8 cellular contexts compared by ENCODE assay signal in the genomic region with DNA sequence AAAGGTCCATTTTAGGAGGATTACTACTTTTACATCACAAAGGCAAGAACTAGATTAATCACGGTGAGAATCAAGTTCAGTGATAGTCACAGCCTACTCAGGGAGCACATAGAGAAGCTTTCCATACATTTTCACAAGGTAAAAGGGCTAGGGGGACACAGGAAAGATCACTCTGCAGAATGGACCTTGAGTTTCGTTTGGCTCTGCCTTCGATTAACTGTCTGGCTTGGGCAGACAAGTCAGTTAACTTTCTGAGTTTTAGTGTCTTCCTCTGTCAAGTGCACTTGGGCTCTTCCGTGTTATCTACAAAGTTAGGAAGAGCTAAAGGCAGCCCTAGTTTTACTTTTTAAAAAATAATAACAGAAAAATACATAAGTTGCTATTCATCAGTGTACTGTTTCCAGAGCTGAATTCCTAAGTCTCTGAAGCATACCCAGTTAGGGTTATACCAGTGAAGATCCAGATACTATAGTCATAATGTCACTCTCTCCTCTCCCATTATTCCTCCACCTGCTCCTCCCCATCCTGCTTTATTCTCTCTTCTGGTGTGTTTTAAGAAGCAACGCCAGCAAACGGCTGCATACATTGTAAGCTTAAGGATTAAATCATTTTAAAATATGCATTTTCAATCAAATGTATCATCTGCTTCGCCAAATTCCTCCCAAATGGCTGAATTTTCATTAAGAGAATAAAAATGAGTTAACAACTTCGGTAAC. TPM values are rescaled to one million over a fixed set of nuclear protein-coding genes. Genes with fewer than 3 reads are reported as not detected.
A peak's percentile ranks its signal among the peaks of the same experiment; 100 is the strongest.
DNase-seq lines count a peak whose midpoint lies in the region; ATAC-seq and TF ChIP-seq lines count a peak whose summit lies in the region.

No MANE protein-coding gene starts in this region.

- peak overlapping the region; percentile 91 to 96 (median 94) for H3K4me3 Mint-ChIP-seq in CD4-positive, CD25-positive, alpha-beta regulatory T cell

- H3K36me3 ChIP-seq in CD4-positive, CD25-positive, alpha-beta regulatory T cell (ENCODE audit: control insufficient read depth, insufficient read depth, low read length), result no peaks in the 10 kb centered on the region
- H3K36me3 ChIP-seq in HUES48 (ENCODE audit: control insufficient read depth, insufficient read depth, low read length) (no peaks in the 10 kb centered on the region), ascending aorta (no peaks in the 10 kb centered on the region), left lung (no peaks in the 10 kb centered on the region), thymus (ENCODE audit: control insufficient read depth, insufficient read depth) (no peaks in the 10 kb centered on the region)

- intact Hi-C loops in ascending aorta (cut with DNase I) (loop anchor here (10.0 kb wide), 1 partner anchor 49 kb away; no protein-coding TSS in a partner anchor), left lung (cut with DNase I) (no loop called here)

- H3K4me1 Mint-ChIP-seq in CD4-positive, CD25-positive, alpha-beta regulatory T cell, result peaks cover 28 to 54% (median 42%) of the 10 kb centered on the region in 4 donors

- peaks cover 13% of the 10 kb centered on the region for H3K27me3 Mint-ChIP-seq in CD4-positive, CD25-positive, alpha-beta regulatory T cell

- peak overlapping the region; percentile 91 to 100 (median 99) for H3K27ac Mint-ChIP-seq in CD4-positive, CD25-positive, alpha-beta regulatory T cell

- H3K4me1 ChIP-seq in CD4-positive, CD25-positive, alpha-beta regulatory T cell (ENCODE audit: control insufficient read depth, insufficient read depth, low read length, poor library complexity, severe bottlenecking), result peaks cover 37% of the 10 kb centered on the region
- H3K4me1 ChIP-seq in HUES48 (ENCODE audit: control insufficient read depth, insufficient read depth, low read length) (peaks cover 43% of the 10 kb centered on the region), ascending aorta (peaks cover 3 to 18% of the 10 kb centered on the region in 2 donors), left lung (peaks cover 4 to 54% of the 10 kb centered on the region in 2 donors), thymus (ENCODE audit: control insufficient read depth, insufficient read depth, low read length) (peaks cover 9% of the 10 kb centered on the region)

- no peak for TF ChIP-seq CTCF in ascending aorta (IDR thresholded peaks at IDR 0.05)
- no peak for TF ChIP-seq CTCF in left lung (IDR thresholded peaks at IDR 0.05)
- TF ChIP-seq CTCF in omental fat pad (IDR thresholded peaks at IDR 0.05), result no peak

- peak overlapping the region; percentile 89; the same call in 1 of the 2 replicates for H3K9ac ChIP-seq in HUES48 (ENCODE audit: low read depth, low read length)

- no peaks in the 10 kb centered on the region for H3K9me3 Mint-ChIP-seq in CD4-positive, CD25-positive, alpha-beta regulatory T cell

- no peak for ATAC-seq in CD4-positive, CD25-positive, alpha-beta regulatory T cell (ENCODE audit: low read depth in 2 of 2)
- ATAC-seq in left lung, result no peak
- no peak for ATAC-seq in GM19397 (IDR thresholded peaks at IDR 0.05; ENCODE audit: unreplicated experiment)
- no peak for ATAC-seq in omental fat pad (ENCODE audit: low FRiP score)
- ATAC-seq in GM18870 (IDR thresholded peaks at IDR 0.05; ENCODE audit: unreplicated experiment), result no peak

- no peaks in the 10 kb centered on the region for H3K36me3 Mint-ChIP-seq in CD4-positive, CD25-positive, alpha-beta regulatory T cell

- 10% methylated on average over 8 of the region's 8 CpGs for WGBS in thymus

- no peaks in the 10 kb centered on the region for H3K27me3 ChIP-seq in CD4-positive, CD25-positive, alpha-beta regulatory T cell (ENCODE audit: control insufficient read depth, insufficient read depth, low read length)
- H3K27me3 ChIP-seq in HUES48 (ENCODE audit: control insufficient read depth, insufficient read depth, low read length) (no peaks in the 10 kb centered on the region), ascending aorta (no peaks in the 10 kb centered on the region), left lung (no peaks in the 10 kb centered on the region), thymus (ENCODE audit: control insufficient read depth, insufficient read depth) (no peaks in the 10 kb centered on the region)

- H3K4me3 ChIP-seq in CD4-positive, CD25-positive, alpha-beta regulatory T cell (ENCODE audit: low read depth, low read length), result peak overlapping the region; percentile 74
- H3K4me3 ChIP-seq in HUES48 (ENCODE audit: low read depth, low read length) (peak overlapping the region; percentile 73), ascending aorta (peak overlapping the region; percentile 84 to 99), left lung (peak overlapping the region; percentile 76 to 86), thymus (ENCODE audit: low read length) (peak overlapping the region; percentile 82)

- H3K9me3 ChIP-seq in CD4-positive, CD25-positive, alpha-beta regulatory T cell (ENCODE audit: control insufficient read depth in 2 of 2, low read length in 2 of 2), result no peaks in the 10 kb centered on the region
- H3K9me3 ChIP-seq in HUES48 (ENCODE audit: control insufficient read depth, insufficient read depth, low read length) (no peaks in the 10 kb centered on the region), ascending aorta (no peaks in the 10 kb centered on the region), left lung (no peaks in the 10 kb centered on the region), thymus (ENCODE audit: control insufficient read depth) (no peaks in the 10 kb centered on the region)

- peak overlapping the region; percentile 99 for H3K27ac ChIP-seq in CD4-positive, CD25-positive, alpha-beta regulatory T cell (ENCODE audit: insufficient read depth, low read length, poor library complexity, severe bottlenecking)
- H3K27ac ChIP-seq in HUES48 (ENCODE audit: low read depth, low read length) (peak overlapping the region; percentile 96), ascending aorta (peak overlapping the region; percentile 97 to 99), left lung (peak overlapping the region; percentile 99), thymus (ENCODE audit: low read depth) (peak overlapping the region; percentile 70)

- peak in 1 of 3 donors; percentile 32 for DNase-seq in CD4-positive, CD25-positive, alpha-beta regulatory T cell
- no peak for DNase-seq in ascending aorta (ENCODE audit: low spot score in 2 of 2)
- DNase-seq in left lung, result no peak
- DNase-seq in omental fat pad (ENCODE audit: low spot score), result no peak

RNA-seq across cellular contexts. Expression of gene CEP170, which starts 1.7 kb away (rescaled TPM):
- 35.5 TPM for total RNA-seq in CD4-positive, CD25-positive, alpha-beta regulatory T cell
- polyA plus RNA-seq in CD4-positive, CD25-positive, alpha-beta regulatory T cell, result 10 to 100 TPM in 1 of 4 donors, 1 to 10 TPM in 3; 6.8 to 13.0 (median 8.1) TPM
- total RNA-seq in ascending aorta (30.9 TPM), left lung (100 to 1,000 TPM in 1 of 2 donors, 10 to 100 TPM in 1; 72.2 to 111 TPM), omental fat pad (10 to 100 TPM; 41.6 to 81.5 (median 56.1) TPM)
- 40.8 TPM for polyA plus RNA-seq in thymus

RNA-seq across cellular contexts. Expression of gene SDCCAG8, which starts 2.5 kb away (rescaled TPM):
- 28.0 TPM for total RNA-seq in CD4-positive, CD25-positive, alpha-beta regulatory T cell
- 10 to 100 TPM; 19.4 to 28.5 (median 22.1) TPM for polyA plus RNA-seq in CD4-positive, CD25-positive, alpha-beta regulatory T cell
- total RNA-seq in ascending aorta (97.1 TPM), left lung (10 to 100 TPM; 62.2 to 83.7 TPM), omental fat pad (10 to 100 TPM; 37.1 to 60.2 (median 48.6) TPM)
- polyA plus RNA-seq in thymus, result 44.2 TPM
